ENCODE assay signal across 24 cellular contexts in genomic region chr22:33593818-33594217, GRCh38.
"Had no signal": no experiment of that assay in that cellular context is flagged by ENCODE, and none has a peak within 500 bp of the region (broad histone marks: within the 10 kb centered on the region; RNA-seq: fewer than 3 reads in every experiment).

No MANE protein-coding gene starts in this region.

- H3K36me3 ChIP-seq: esophagus squamous epithelium, gastroesophageal sphincter, heart left ventricle, left lung, lower lobe of right lung had no signal

- H3K27me3 Mint-ChIP-seq: naive B cell had no signal

- H3K27ac Mint-ChIP-seq: immature natural killer cell; mesothelial cell of epicardium; naive thymus-derived CD8-positive, alpha-beta T cell had no signal

- DNase-seq: dermis blood vessel endothelial cell; dorsolateral prefrontal cortex; effector CD4-positive, alpha-beta T cell; effector memory CD4-positive, alpha-beta T cell; esophagus squamous epithelium; foreskin keratinocyte; heart left ventricle; hypothalamus; immature natural killer cell; left cardiac atrium; left lung; left ventricle myocardium superior; lower lobe of right lung; mesenchymal stem cell; mucosa of descending colon; naive B cell; naive thymus-derived CD8-positive, alpha-beta T cell had no signal

- H3K4me2 ChIP-seq: hepatocyte had no signal

- H3K4me3 Mint-ChIP-seq: immature natural killer cell; mesothelial cell of epicardium; naive B cell; naive thymus-derived CD8-positive, alpha-beta T cell had no signal

- ATAC-seq: foreskin keratinocyte; gastroesophageal sphincter; heart left ventricle; left cardiac atrium; left lung; left ventricle myocardium superior; lower lobe of right lung; mucosa of descending colon; naive thymus-derived CD8-positive, alpha-beta T cell had no signal

- FAIRE-seq: colon, endothelial cell of umbilical vein, keratinocyte had no signal

- H2AFZ ChIP-seq: hepatocyte had no signal

- H3K4me1 Mint-ChIP-seq: immature natural killer cell; mesothelial cell of epicardium; naive thymus-derived CD8-positive, alpha-beta T cell had no signal

- H3K9me3 ChIP-seq: esophagus squamous epithelium, gastroesophageal sphincter, heart left ventricle, left lung, lower lobe of right lung, mucosa of descending colon had no signal

- H3K36me3 Mint-ChIP-seq: mesothelial cell of epicardium had no signal

- H3K4me1 ChIP-seq: foreskin keratinocyte, gastroesophageal sphincter, left lung, lower lobe of right lung had no signal

- H3K79me2 ChIP-seq: hepatocyte had no signal

- H3K27me3 ChIP-seq: dorsolateral prefrontal cortex, foreskin keratinocyte, gastroesophageal sphincter, heart left ventricle, hepatocyte, left lung had no signal

- H3K27ac ChIP-seq: coronary artery, dorsolateral prefrontal cortex, esophagus squamous epithelium, foreskin keratinocyte, gastroesophageal sphincter, heart left ventricle, hepatocyte, left lung, lower lobe of right lung had no signal

- H3K4me3 ChIP-seq: coronary artery, dorsolateral prefrontal cortex, esophagus squamous epithelium, gastroesophageal sphincter, heart left ventricle, hepatocyte, left lung, lower lobe of right lung, mucosa of descending colon had no signal
